Comparison of ENCODE assay signal across 1 cellular context in genomic region chr9:93828331-93829097, GRCh38.
TF ChIP-seq lines count a peak whose summit lies in the region.

No MANE protein-coding gene starts in this region.

TF ChIP-seq in SK-N-SH treated with all-trans-retinoic acid at 6 μM for 48 hours, 23 proteins besides CTCF, POLR2A, EP300 and RAD21 (continued from another document):
- TF ChIP-seq CSRNP3 (CRISPR knock-in tag; IDR thresholded peaks at IDR 0.05) = no peak
- no peak for TF ChIP-seq CSDC2 (CRISPR knock-in tag; IDR thresholded peaks at IDR 0.05)
- no peak for TF ChIP-seq BACH2 (CRISPR knock-in tag; IDR thresholded peaks at IDR 0.05; ENCODE audit: borderline replicate concordance)
- no peak for TF ChIP-seq ISL1 (CRISPR knock-in tag; IDR thresholded peaks at IDR 0.05)
- no peak for TF ChIP-seq RARB (CRISPR knock-in tag; IDR thresholded peaks at IDR 0.05)
- no peak for TF ChIP-seq PPARA (CRISPR knock-in tag; IDR thresholded peaks at IDR 0.05; ENCODE audit: borderline replicate concordance)
- no peak for TF ChIP-seq POU6F1 (CRISPR knock-in tag; IDR thresholded peaks at IDR 0.05; ENCODE audit: borderline replicate concordance, low read depth)
- no peak for TF ChIP-seq ESRRG (CRISPR knock-in tag; IDR thresholded peaks at IDR 0.05)
TF ChIP-seq in SK-N-SH treated with all-trans-retinoic acid at 6 μM for 48 hours: peak in this region for 0.
